ENCODE assay signal across 1 cellular context in genomic region chr17:38676706-38677504, GRCh38.
TF ChIP-seq lines count a peak whose summit lies in the region.

No MANE protein-coding gene starts in this region.

TF ChIP-seq in HepG2, 621 proteins besides CTCF, POLR2A, EP300 and RAD21 (continued from another document and continues in another):
- TF ChIP-seq ZNF275 (CRISPR knock-in tag; IDR thresholded peaks at IDR 0.05; ENCODE audit: borderline replicate concordance) (peak; percentile 63; the same call in 1 of the 2 replicates), ZNF674 (CRISPR knock-in tag; IDR thresholded peaks at IDR 0.05; ENCODE audit: low read depth) (no peak), MIER3 (CRISPR knock-in tag; IDR thresholded peaks at IDR 0.05; ENCODE audit: borderline replicate concordance) (peak; percentile 88), SPEN (CRISPR knock-in tag; IDR thresholded peaks at IDR 0.05; ENCODE audit: low read depth) (0 out of 2 replicates have a peak, but pooled peaks have one; percentile 30), CERS6 (CRISPR knock-in tag; IDR thresholded peaks at IDR 0.05) (no peak), CSRNP2 (CRISPR knock-in tag; conservative IDR thresholded peaks at IDR 0.05; ENCODE audit: low read depth) (no peak), E2F2 (CRISPR knock-in tag; IDR thresholded peaks at IDR 0.05; ENCODE audit: borderline replicate concordance) (no peak), MXD1 (CRISPR knock-in tag; IDR thresholded peaks at IDR 0.05) (0 out of 2 replicates have a peak, but pooled peaks have one; percentile 50), THYN1 (CRISPR knock-in tag; IDR thresholded peaks at IDR 0.05; ENCODE audit: borderline replicate concordance, low read depth) (no peak), TRIM22 (IDR thresholded peaks at IDR 0.05) (no peak), TEF (CRISPR knock-in tag; IDR thresholded peaks at IDR 0.05) (0 out of 2 replicates have a peak, but pooled peaks have one; percentile 21), ZNF280D (CRISPR knock-in tag; IDR thresholded peaks at IDR 0.05) (no peak; the same call in 1 of the 2 replicates), RERE (CRISPR knock-in tag; IDR thresholded peaks at IDR 0.05; ENCODE audit: low read depth) (peak; percentile 25; the same call in 1 of the 2 replicates), KLF9 (CRISPR knock-in tag; IDR thresholded peaks at IDR 0.05; ENCODE audit: low read depth) (no peak), NR2F6 (IDR thresholded peaks at IDR 0.05) (no peak), NR2F6 (CRISPR knock-in tag; IDR thresholded peaks at IDR 0.05) (peak; percentile 63), AGO1 (IDR thresholded peaks at IDR 0.05; ENCODE audit: low read depth, low read length, poor library complexity, severe bottlenecking) (no peak), TFDP1 (CRISPR knock-in tag; IDR thresholded peaks at IDR 0.05; ENCODE audit: borderline replicate concordance) (peak; percentile 72), RFX5 (IDR thresholded peaks at IDR 0.05; ENCODE audit: low read depth, low read length) (no peak), FOXP1 (IDR thresholded peaks at IDR 0.05) (no peak), FOXP1 (CRISPR knock-in tag; IDR thresholded peaks at IDR 0.05) (peak; percentile 43; the same call in 1 of the 2 replicates), ZNF605 (CRISPR knock-in tag; IDR thresholded peaks at IDR 0.05) (peak; percentile 66), ASH2L (IDR thresholded peaks at IDR 0.05; ENCODE audit: insufficient read length, low read depth, low read length) (no peak), DNMT1 (CRISPR knock-in tag; IDR thresholded peaks at IDR 0.05) (peak; percentile 54; the same call in 1 of the 2 replicates), ZNF329 (CRISPR knock-in tag; IDR thresholded peaks at IDR 0.05; ENCODE audit: low read depth) (no peak), PPARG (CRISPR knock-in tag; conservative IDR thresholded peaks at IDR 0.05) (0 out of 2 replicates have a peak, but pooled peaks have one; percentile 51), ZNF460 (CRISPR knock-in tag; IDR thresholded peaks at IDR 0.05; ENCODE audit: borderline replicate concordance) (no peak), TEAD3 (CRISPR knock-in tag; optimal IDR thresholded peaks at IDR 0.05; ENCODE audit: borderline replicate concordance) (peak; percentile 95), ZIK1 (CRISPR knock-in tag; IDR thresholded peaks at IDR 0.05; ENCODE audit: borderline replicate concordance, low read depth) (no peak), TGIF2 (CRISPR knock-in tag; IDR thresholded peaks at IDR 0.05) (0 out of 2 replicates have a peak, but pooled peaks have one; percentile 57), AHDC1 (CRISPR knock-in tag; IDR thresholded peaks at IDR 0.05; ENCODE audit: borderline replicate concordance) (no peak)
